ENCODE assay signal across 8 cellular contexts in genomic region chr10:70232859-70233108, GRCh38. TPM values are rescaled to one million over a fixed set of nuclear protein-coding genes. Genes with fewer than 3 reads are reported as not detected.
DNase-seq lines count a peak whose midpoint lies in the region; ATAC-seq and TF ChIP-seq lines count a peak whose summit lies in the region.

No MANE protein-coding gene starts in this region.

- H3K9ac ChIP-seq in BLaER1 treated with 17β-estradiol and CSF1 and Interleukin-3, amounts not matched to agents 10 nM and 100 nM, result peak overlapping the region; percentile 78 to 96 (median 88)
- H3K9ac ChIP-seq in colonic mucosa (ENCODE audit: low read depth in 2 of 2, low read length in 2 of 2), result peak overlapping the region; percentile 95 to 98

- TF ChIP-seq CTCF in colonic mucosa (IDR thresholded peaks at IDR 0.05), result no peak

- H3K27me3 Mint-ChIP-seq in natural killer cell treated with Interleukin-12 subunit alpha and Interleukin-12 subunit beta and Interleukin-15 and Interleukin-18, amount 100 ng/mL, for 72 hours, result peaks cover 0 to 3% of the 10 kb centered on the region in 2 donors

- peaks cover 0 to 9% (median 7%) of the 10 kb centered on the region in 11 experiments; a peak in 10 of 22 replicates for H3K9me3 ChIP-seq in BLaER1 treated with 17β-estradiol and CSF1 and Interleukin-3, amounts not matched to agents 10 nM and 100 nM (replicated peaks in 1 of 11)
- H3K9me3 ChIP-seq in colonic mucosa, result no peaks in the 10 kb centered on the region

- H3K27ac ChIP-seq in BLaER1 treated with 17β-estradiol and CSF1 and Interleukin-3, amounts not matched to agents 10 nM and 100 nM, result peak overlapping the region in 10 of 11 experiments; percentile 55 to 93 (median 86); a peak in 21 of 22 replicates
- H3K27ac ChIP-seq in colonic mucosa, result peak overlapping the region; percentile 85

- intact Hi-C loops in colonic mucosa (cut with DNase I), result no loop called here

- peaks cover 0 to 53% (median 44%) of the 10 kb centered on the region in 11 experiments; a peak in 19 of 22 replicates for H4K20me1 ChIP-seq in BLaER1 treated with 17β-estradiol and CSF1 and Interleukin-3, amounts not matched to agents 10 nM and 100 nM

- H3K4me1 ChIP-seq in BLaER1 treated with 17β-estradiol and CSF1 and Interleukin-3, amounts not matched to agents 10 nM and 100 nM, result peaks cover 8 to 35% (median 23%) of the 10 kb centered on the region in 10 experiments; a peak in 19 of 20 replicates
- H3K4me1 ChIP-seq in colonic mucosa, result no peaks in the 10 kb centered on the region

- H3K9me3 Mint-ChIP-seq in natural killer cell treated with Interleukin-12 subunit alpha and Interleukin-12 subunit beta and Interleukin-15 and Interleukin-18, amount 100 ng/mL, for 72 hours, result no peaks in the 10 kb centered on the region

- peak overlapping the region; percentile 76 to 95 (median 90) for H3K4me3 ChIP-seq in BLaER1 treated with 17β-estradiol and CSF1 and Interleukin-3, amounts not matched to agents 10 nM and 100 nM
- peak overlapping the region; percentile 64 for H3K4me3 ChIP-seq in colonic mucosa

- peak; percentile 75 for DNase-seq in NCI-H82 (lab: John Stamatoyannopoulos, UW)
- no peak for DNase-seq in colonic mucosa
- DNase-seq in natural killer cell treated with Interleukin-12 subunit alpha and Interleukin-12 subunit beta and Interleukin-15 and Interleukin-18, amount 100 ng/mL, for 72 hours (ENCODE audit: low spot score), result no peak
- DNase-seq in 8988T, result no peak
- no peak for DNase-seq in EL
- no peak for DNase-seq in A172 (ENCODE audit: low spot score)

- H3K4me1 Mint-ChIP-seq in natural killer cell treated with Interleukin-12 subunit alpha and Interleukin-12 subunit beta and Interleukin-15 and Interleukin-18, amount 100 ng/mL, for 72 hours (ENCODE audit: low read depth in 2 of 2), result peaks cover 24 to 30% of the 10 kb centered on the region in 2 donors

- peak overlapping the region; percentile 85 to 97 (median 94) for H3K4me2 ChIP-seq in BLaER1 treated with 17β-estradiol and CSF1 and Interleukin-3, amounts not matched to agents 10 nM and 100 nM

- H3K36me3 ChIP-seq in BLaER1 treated with 17β-estradiol and CSF1 and Interleukin-3, amounts not matched to agents 10 nM and 100 nM, result peaks cover 9 to 32% (median 30%) of the 10 kb centered on the region in 11 experiments; a peak in 20 of 22 replicates
- peaks cover 3% of the 10 kb centered on the region for H3K36me3 ChIP-seq in colonic mucosa

- H3K4me3 Mint-ChIP-seq in natural killer cell treated with Interleukin-12 subunit alpha and Interleukin-12 subunit beta and Interleukin-15 and Interleukin-18, amount 100 ng/mL, for 72 hours, result peak overlapping the region; percentile 94

- no peak for ATAC-seq in natural killer cell treated with Interleukin-12 subunit alpha and Interleukin-12 subunit beta and Interleukin-15 and Interleukin-18, amount 100 ng/mL, for 72 hours
- no peak for ATAC-seq in GM21526 (IDR thresholded peaks at IDR 0.05; ENCODE audit: low FRiP score, unreplicated experiment)

- peaks cover 7% of the 10 kb centered on the region for H3K36me3 Mint-ChIP-seq in natural killer cell treated with Interleukin-12 subunit alpha and Interleukin-12 subunit beta and Interleukin-15 and Interleukin-18, amount 100 ng/mL, for 72 hours

- no peaks in the 10 kb centered on the region for H3K27me3 ChIP-seq in BLaER1 treated with 17β-estradiol and CSF1 and Interleukin-3, amounts not matched to agents 10 nM and 100 nM
- H3K27me3 ChIP-seq in colonic mucosa, result no peaks in the 10 kb centered on the region

- H3K27ac Mint-ChIP-seq in natural killer cell treated with Interleukin-12 subunit alpha and Interleukin-12 subunit beta and Interleukin-15 and Interleukin-18, amount 100 ng/mL, for 72 hours, result peak overlapping the region; percentile 62 to 79

RNA-seq across cellular contexts. Expression of gene PPA1, which starts 0.4 kb away (rescaled TPM):
- total RNA-seq in colonic mucosa, result 100 to 1,000 TPM; 180 to 186 TPM
- 100 to 1,000 TPM; 263 to 285 TPM for total RNA-seq in natural killer cell treated with Interleukin-12 subunit alpha and Interleukin-12 subunit beta and Interleukin-15 and Interleukin-18, amount 100 ng/mL, for 72 hours
- 184 and 272 TPM in 2 replicates for total RNA-seq in A172 (2014; rRNA removed; shearing (Covaris generic))

RNA-seq across cellular contexts. Expression of gene NPFFR1, which starts 51.0 kb away (rescaled TPM):
- under 1 TPM; 0.07 to 0.08 TPM for total RNA-seq in colonic mucosa
- under 1 TPM in 1 of 2 donors, not detected in 1; 0.02 TPM for total RNA-seq in natural killer cell treated with Interleukin-12 subunit alpha and Interleukin-12 subunit beta and Interleukin-15 and Interleukin-18, amount 100 ng/mL, for 72 hours
- 0.02 TPM in 1 of 2 replicates, not detected in the other for total RNA-seq in A172 (2014; rRNA removed; shearing (Covaris generic))
